ENCODE assay signal across 17 cellular contexts in the genomic region with DNA sequence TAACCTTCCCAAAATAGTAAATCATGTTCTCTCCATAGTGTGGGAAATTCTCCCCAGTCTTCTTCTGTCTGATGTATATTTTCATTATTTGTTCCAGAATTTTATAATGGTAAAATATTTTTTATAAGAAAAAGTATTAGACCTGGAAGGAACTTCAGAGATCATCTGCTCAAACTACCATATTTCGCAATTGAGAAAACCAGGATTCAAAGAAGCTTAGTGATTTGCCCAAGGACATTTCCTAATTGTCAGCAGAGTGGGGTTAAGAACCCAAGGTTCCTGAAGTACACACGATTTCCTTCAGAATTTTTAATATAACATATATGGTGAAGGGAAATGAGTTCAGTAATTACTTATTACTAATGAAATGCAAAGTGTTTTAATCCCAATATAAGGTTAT. TPM values are rescaled to one million over a fixed set of nuclear protein-coding genes. Genes with fewer than 3 reads are reported as not detected.
DNase-seq lines count a peak whose midpoint lies in the region; ATAC-seq and TF ChIP-seq lines count a peak whose summit lies in the region.
"Had no signal": no experiment of that assay in that cellular context is flagged by ENCODE, and none has a peak within 500 bp of the region (broad histone marks: within the 10 kb centered on the region; RNA-seq: fewer than 3 reads in every experiment).

No MANE protein-coding gene starts in this region.

- intact Hi-C loops in natural killer cell (cut with micrococcal nuclease) (no loop called here), esophagus muscularis mucosa (cut with DNase I) (no loop called here)

- no peaks in the 10 kb centered on the region for H3K9me3 ChIP-seq in esophagus muscularis mucosa
- H3K9me3 ChIP-seq: Peyer's patch had no signal

- H3K4me1 ChIP-seq in esophagus muscularis mucosa = no peaks in the 10 kb centered on the region
- H3K4me1 ChIP-seq: Peyer's patch had no signal

- TF ChIP-seq EP300 in esophagus muscularis mucosa (IDR thresholded peaks at IDR 0.05) = no peak

- H3K27me3 ChIP-seq in esophagus muscularis mucosa = no peaks in the 10 kb centered on the region
- H3K27me3 ChIP-seq: Peyer's patch had no signal

- no peak overlapping the region for H3K27ac ChIP-seq in esophagus muscularis mucosa (replicated peaks in 1 of 4)
- H3K27ac ChIP-seq: Peyer's patch had no signal

- no peak overlapping the region for H3K4me3 Mint-ChIP-seq in natural killer cell
- no peak overlapping the region for H3K4me3 Mint-ChIP-seq in natural killer cell treated with Interleukin-12 subunit alpha and Interleukin-12 subunit beta and Interleukin-15 and Interleukin-18, amount 100 ng/mL, for 72 hours
- H3K4me3 Mint-ChIP-seq in activated T-helper 17 cell treated with anti-CD3 and anti-CD28 coated beads, Interleukin-2, amount 50 U/mL, for 72 hours = no peak overlapping the region
- H3K4me3 Mint-ChIP-seq: CD8-positive, alpha-beta memory T cell had no signal

- no peak overlapping the region for H3K4me3 ChIP-seq in esophagus muscularis mucosa
- H3K4me3 ChIP-seq: Peyer's patch had no signal

- no peak for ATAC-seq in natural killer cell
- no peak for ATAC-seq in natural killer cell treated with Interleukin-12 subunit alpha and Interleukin-12 subunit beta and Interleukin-15 and Interleukin-18, amount 100 ng/mL, for 72 hours
- no peak for ATAC-seq in activated T-helper 17 cell treated with anti-CD3 and anti-CD28 coated beads, Interleukin-2, amount 50 U/mL, for 72 hours (replicated peaks)
- ATAC-seq in GM21529 (IDR thresholded peaks at IDR 0.05; ENCODE audit: unreplicated experiment) = no peak

- no peaks in the 10 kb centered on the region for H3K9me3 Mint-ChIP-seq in natural killer cell
- no peaks in the 10 kb centered on the region for H3K9me3 Mint-ChIP-seq in natural killer cell treated with Interleukin-12 subunit alpha and Interleukin-12 subunit beta and Interleukin-15 and Interleukin-18, amount 100 ng/mL, for 72 hours
- H3K9me3 Mint-ChIP-seq in activated T-helper 17 cell treated with anti-CD3 and anti-CD28 coated beads, Interleukin-2, amount 50 U/mL, for 72 hours = no peaks in the 10 kb centered on the region
- H3K9me3 Mint-ChIP-seq: CD8-positive, alpha-beta memory T cell had no signal

- peak overlapping the region; percentile 6 to 35 for H3K27ac Mint-ChIP-seq in natural killer cell
- no peak overlapping the region for H3K27ac Mint-ChIP-seq in natural killer cell treated with Interleukin-12 subunit alpha and Interleukin-12 subunit beta and Interleukin-15 and Interleukin-18, amount 100 ng/mL, for 72 hours
- H3K27ac Mint-ChIP-seq in activated T-helper 17 cell treated with anti-CD3 and anti-CD28 coated beads, Interleukin-2, amount 50 U/mL, for 72 hours = peak overlapping the region; percentile 61

- peaks cover 9% of the 10 kb centered on the region for H3K36me3 Mint-ChIP-seq in natural killer cell
- peaks cover 16% of the 10 kb centered on the region for H3K36me3 Mint-ChIP-seq in natural killer cell treated with Interleukin-12 subunit alpha and Interleukin-12 subunit beta and Interleukin-15 and Interleukin-18, amount 100 ng/mL, for 72 hours
- H3K36me3 Mint-ChIP-seq in activated T-helper 17 cell treated with anti-CD3 and anti-CD28 coated beads, Interleukin-2, amount 50 U/mL, for 72 hours (ENCODE audit: low read depth) = peaks cover 93% of the 10 kb centered on the region

- peaks cover 9 to 87% (median 64%) of the 10 kb centered on the region in 4 donors for H3K36me3 ChIP-seq in esophagus muscularis mucosa

- DNase-seq in natural killer cell (no peak), fibroblast of gingiva (ENCODE audit: low read depth) (peak; percentile 14), DMS79 (lab: John Stamatoyannopoulos, UW) (no peak), esophagus muscularis mucosa (ENCODE audit: extremely low spot score) (no peak)
- DNase-seq in natural killer cell treated with Interleukin-12 subunit alpha and Interleukin-12 subunit beta and Interleukin-15 and Interleukin-18, amount 100 ng/mL, for 72 hours (ENCODE audit: low spot score) = no peak
- DNase-seq: C1 segment of cervical spinal cord; CD8-positive, alpha-beta memory T cell; Karpas-422; MM.1S; NCI-H187; NCI-H2107; NCI-H510A; NCI-H748 treated with DMSO at 0.1 percent for 48 hours; NK-92 treated with Interleukin-12 subunit alpha and Interleukin-12 subunit beta, amount 100 ng/mL, for 24 hours; Peyer's patch had no signal

- TF ChIP-seq POLR2A in esophagus muscularis mucosa (IDR thresholded peaks at IDR 0.05; ENCODE audit: low read depth) = no peak

- no peaks in the 10 kb centered on the region for H3K4me1 Mint-ChIP-seq in natural killer cell
- H3K4me1 Mint-ChIP-seq in natural killer cell treated with Interleukin-12 subunit alpha and Interleukin-12 subunit beta and Interleukin-15 and Interleukin-18, amount 100 ng/mL, for 72 hours (ENCODE audit: low read depth in 2 of 2) = peaks cover 11 to 31% of the 10 kb centered on the region in 2 donors
- no peaks in the 10 kb centered on the region for H3K4me1 Mint-ChIP-seq in activated T-helper 17 cell treated with anti-CD3 and anti-CD28 coated beads, Interleukin-2, amount 50 U/mL, for 72 hours

- no peak for TF ChIP-seq CTCF in natural killer cell (IDR thresholded peaks at IDR 0.05)
- no peak for TF ChIP-seq CTCF in esophagus muscularis mucosa (IDR thresholded peaks at IDR 0.05)

- no peaks in the 10 kb centered on the region for H3K27me3 Mint-ChIP-seq in natural killer cell (ENCODE audit: low read depth in 2 of 2)
- no peaks in the 10 kb centered on the region for H3K27me3 Mint-ChIP-seq in natural killer cell treated with Interleukin-12 subunit alpha and Interleukin-12 subunit beta and Interleukin-15 and Interleukin-18, amount 100 ng/mL, for 72 hours
- no peaks in the 10 kb centered on the region for H3K27me3 Mint-ChIP-seq in activated T-helper 17 cell treated with anti-CD3 and anti-CD28 coated beads, Interleukin-2, amount 50 U/mL, for 72 hours
- H3K27me3 Mint-ChIP-seq: CD8-positive, alpha-beta memory T cell had no signal

- whole genome bisulfite sequencing in esophagus muscularis mucosa = 96% methylated on average over 2 of the region's 2 CpGs

RNA-seq across cellular contexts. Expression of a gene that starts 24.1 kb away (rescaled TPM):
- total RNA-seq in natural killer cell = 100 to 1,000 TPM in 1 of 3 donors, 10 to 100 TPM in 2; 91.4 to 117 (median 93.7) TPM
- 100 to 1,000 TPM in 1 of 2 donors, 10 to 100 TPM in 1; 93.9 to 104 TPM for total RNA-seq in natural killer cell treated with Interleukin-12 subunit alpha and Interleukin-12 subunit beta and Interleukin-15 and Interleukin-18, amount 100 ng/mL, for 72 hours
- total RNA-seq in activated T-helper 17 cell treated with anti-CD3 and anti-CD28 coated beads, Interleukin-2, amount 50 U/mL, for 72 hours = 100 to 1,000 TPM; 100 to 104 TPM
- total RNA-seq in esophagus muscularis mucosa = 10 to 100 TPM; 73.7 to 95.8 (median 78.9) TPM

RNA-seq across cellular contexts. Expression of a gene that starts 51.6 kb away (rescaled TPM):
- total RNA-seq in natural killer cell (10 to 100 TPM; 25.8 to 34.3 (median 26.1) TPM), esophagus muscularis mucosa (1 to 10 TPM; 3.3 to 9.5 (median 7.9) TPM)
- 10 to 100 TPM; 20.0 to 36.9 TPM for total RNA-seq in natural killer cell treated with Interleukin-12 subunit alpha and Interleukin-12 subunit beta and Interleukin-15 and Interleukin-18, amount 100 ng/mL, for 72 hours
- 10 to 100 TPM; 41.9 to 71.1 TPM for total RNA-seq in activated T-helper 17 cell treated with anti-CD3 and anti-CD28 coated beads, Interleukin-2, amount 50 U/mL, for 72 hours

Comparison
In these comparisons a context has a peak if more than half of its experiments do, and no peak if none do; other contexts are left out.
1. H3K27ac Mint-ChIP-seq: peak in natural killer cell (2 of 2) and activated T-helper 17 cell treated with anti-CD3 and anti-CD28 coated beads, Interleukin-2, amount 50 U/mL, for 72 hours (single experiment); none in natural killer cell treated with Interleukin-12 subunit alpha and Interleukin-12 subunit beta and Interleukin-15 and Interleukin-18, amount 100 ng/mL, for 72 hours (0 of 2).